Comparison of ENCODE assay signal across 8 cellular contexts in the genomic region with DNA sequence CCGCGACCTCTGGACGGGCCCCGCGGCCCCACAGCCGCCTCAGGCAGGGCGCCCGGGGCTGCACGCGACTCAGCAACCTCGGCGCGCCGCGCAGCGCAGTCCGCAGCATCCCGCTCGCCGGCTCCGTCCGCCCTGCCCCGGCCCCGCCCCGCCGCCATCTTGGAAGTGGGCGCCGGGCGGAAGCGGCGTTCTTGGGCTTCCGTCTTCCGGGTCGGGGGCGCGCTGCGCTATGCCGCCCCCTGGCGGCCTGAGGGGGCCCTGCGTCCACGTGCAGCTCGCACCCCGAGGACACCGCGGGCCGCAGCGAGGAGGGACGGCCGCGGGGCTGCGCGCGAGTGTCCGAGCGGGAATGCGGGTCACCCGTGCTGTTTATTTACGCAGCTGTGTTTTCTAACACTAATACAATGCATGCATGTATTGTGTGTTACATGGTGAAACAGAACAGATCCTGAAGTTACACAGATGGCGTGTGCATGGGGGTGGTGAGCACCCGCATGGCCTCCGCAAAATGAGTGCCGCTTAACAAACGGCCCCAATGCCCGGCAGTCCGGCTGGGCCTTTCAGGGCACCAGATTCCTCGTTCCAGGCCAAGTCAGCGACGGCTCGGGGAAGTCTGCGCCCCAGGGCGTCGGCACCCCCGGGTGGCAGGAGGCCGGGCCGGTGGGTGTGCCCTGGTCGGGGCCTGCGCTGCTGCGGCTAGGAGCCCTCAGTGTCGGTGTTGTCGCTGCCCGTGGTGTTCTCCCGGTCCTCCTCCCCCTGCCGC. TPM values are rescaled to one million over a fixed set of nuclear protein-coding genes. Genes with fewer than 3 reads are reported as not detected.
A peak's percentile ranks its signal among the peaks of the same experiment; 100 is the strongest.
DNase-seq lines count a peak whose midpoint lies in the region; ATAC-seq, FAIRE-seq and TF ChIP-seq lines count a peak whose summit lies in the region.

A gene (minus strand): TSS at position 139 of the 763 bp plus-strand sequence. CDS start 30 bp downstream, at position 109.

- CTCF ChIA-PET in AG04449 (lab: Yijun Ruan, JAX) (interaction anchor here (0.6 to 8.7 kb wide), 25 partner anchors 9 to 89 kb away, joined by 3 to 93 read pairs (median 5); a partner anchor contains a TSS), WTC11 (lab: Charles Lee) (interaction anchor here (0.5 to 3.8 kb wide), 39 partner anchors 7 to 612 kb away, joined by 3 to 41 read pairs (median 4); a partner anchor contains a TSS)

- ATAC-seq in HG03060 (IDR thresholded peaks at IDR 0.05; ENCODE audit: low read depth, unreplicated experiment) (peak; percentile 22), WTC11 (peak; percentile 40)

- H3K4me3 ChIP-seq in AG04449 (ENCODE audit: low read depth, low read length) (peak within 1 kb of the TSS; percentile 77), bronchial epithelial cell (ENCODE audit: low read depth, low read length) (peak within 1 kb of the TSS; percentile 70)

- peaks cover 3% of the 10 kb centered on the region for H3K36me3 ChIP-seq in bronchial epithelial cell (ENCODE audit: control insufficient read depth, insufficient read depth, low read length)

- H3K27me3 Mint-ChIP-seq in WTC11 (ENCODE audit: low read depth), result no peaks in the 10 kb centered on the region

- no peaks in the 10 kb centered on the region for H3K36me3 Mint-ChIP-seq in WTC11

- TF ChIP-seq CTCF in AG04449 (IDR thresholded peaks at IDR 0.05; ENCODE audit: insufficient read depth, low read length, missing control alignments) (peak; percentile 93), WTC11 (IDR thresholded peaks at IDR 0.05) (peak; percentile 96), bronchial epithelial cell (IDR thresholded peaks at IDR 0.05; ENCODE audit: insufficient read depth, low read length, severe bottlenecking) (peak; percentile 90)

- TF ChIP-seq POLR2A in GM18526 (IDR thresholded peaks at IDR 0.05; ENCODE audit: extremely low read depth, insufficient read length), result peak; percentile 76

- POLR2A ChIA-PET in AG04449 (lab: Yijun Ruan, JAX) (interaction anchor here (0.6 to 2.6 kb wide), 7 partner anchors 9 to 1270 kb away, joined by 3 to 15 read pairs (median 7); no protein-coding TSS in a partner anchor), WTC11 (lab: Charles Lee) (interaction anchor here (0.9 to 1.9 kb wide), 6 partner anchors 9 to 50 kb away, joined by 3 to 8 read pairs (median 4); a partner anchor contains a TSS)

- no peaks in the 10 kb centered on the region for H3K9me3 Mint-ChIP-seq in WTC11

- peak within 1 kb of the TSS; percentile 45 for H3K27ac Mint-ChIP-seq in WTC11

- peak; percentile 43 for FAIRE-seq in bronchial epithelial cell (lab: Jason Lieb, UNC)

- DNase-seq in AG04449 (ENCODE audit: low read depth, low spot score), result no peak
- DNase-seq in NCI-H2171 (lab: John Stamatoyannopoulos, UW), result peak; percentile 87
- peak; percentile 87 for DNase-seq in WTC11 (ENCODE audit: low spot score)
- DNase-seq in bronchial epithelial cell (ENCODE audit: low read depth), result peak; percentile 47
- peak; percentile 83 for DNase-seq in inferior parietal cortex (ENCODE audit: extremely low spot score)
- DNase-seq in stimulated activated CD4-positive, alpha-beta T cell treated with anti-CD3 and anti-CD28 coated beads, Interleukin-12 subunit alpha, Interleukin-12 subunit beta, amount 100 ng/mL, for 4 hours, result peak; percentile 83

- H3K4me3 Mint-ChIP-seq in WTC11, result peak within 1 kb of the TSS; percentile 71

- peaks cover 5% of the 10 kb centered on the region for H3K4me1 Mint-ChIP-seq in WTC11

- H3K27me3 ChIP-seq in bronchial epithelial cell (ENCODE audit: control insufficient read depth, insufficient read depth, low read length), result no peaks in the 10 kb centered on the region

TF ChIP-seq in WTC11, 78 proteins besides CTCF, POLR2A, EP300 and RAD21 (continues in another document):
- TF ChIP-seq, protein P1, sequence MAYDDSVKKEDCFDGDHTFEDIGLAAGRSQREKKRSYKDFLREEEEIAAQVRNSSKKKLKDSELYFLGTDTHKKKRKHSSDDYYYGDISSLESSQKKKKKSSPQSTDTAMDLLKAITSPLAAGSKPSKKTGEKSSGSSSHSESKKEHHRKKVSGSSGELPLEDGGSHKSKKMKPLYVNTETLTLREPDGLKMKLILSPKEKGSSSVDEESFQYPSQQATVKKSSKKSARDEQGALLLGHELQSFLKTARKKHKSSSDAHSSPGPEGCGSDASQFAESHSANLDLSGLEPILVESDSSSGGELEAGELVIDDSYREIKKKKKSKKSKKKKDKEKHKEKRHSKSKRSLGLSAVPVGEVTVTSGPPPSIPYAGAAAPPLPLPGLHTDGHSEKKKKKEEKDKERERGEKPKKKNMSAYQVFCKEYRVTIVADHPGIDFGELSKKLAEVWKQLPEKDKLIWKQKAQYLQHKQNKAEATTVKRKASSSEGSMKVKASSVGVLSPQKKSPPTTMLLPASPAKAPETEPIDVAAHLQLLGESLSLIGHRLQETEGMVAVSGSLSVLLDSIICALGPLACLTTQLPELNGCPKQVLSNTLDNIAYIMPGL (CRISPR knock-in tag; IDR thresholded peaks at IDR 0.05), result peak; percentile 63; the same call in 1 of the 2 replicates
- TF ChIP-seq, protein P2, sequence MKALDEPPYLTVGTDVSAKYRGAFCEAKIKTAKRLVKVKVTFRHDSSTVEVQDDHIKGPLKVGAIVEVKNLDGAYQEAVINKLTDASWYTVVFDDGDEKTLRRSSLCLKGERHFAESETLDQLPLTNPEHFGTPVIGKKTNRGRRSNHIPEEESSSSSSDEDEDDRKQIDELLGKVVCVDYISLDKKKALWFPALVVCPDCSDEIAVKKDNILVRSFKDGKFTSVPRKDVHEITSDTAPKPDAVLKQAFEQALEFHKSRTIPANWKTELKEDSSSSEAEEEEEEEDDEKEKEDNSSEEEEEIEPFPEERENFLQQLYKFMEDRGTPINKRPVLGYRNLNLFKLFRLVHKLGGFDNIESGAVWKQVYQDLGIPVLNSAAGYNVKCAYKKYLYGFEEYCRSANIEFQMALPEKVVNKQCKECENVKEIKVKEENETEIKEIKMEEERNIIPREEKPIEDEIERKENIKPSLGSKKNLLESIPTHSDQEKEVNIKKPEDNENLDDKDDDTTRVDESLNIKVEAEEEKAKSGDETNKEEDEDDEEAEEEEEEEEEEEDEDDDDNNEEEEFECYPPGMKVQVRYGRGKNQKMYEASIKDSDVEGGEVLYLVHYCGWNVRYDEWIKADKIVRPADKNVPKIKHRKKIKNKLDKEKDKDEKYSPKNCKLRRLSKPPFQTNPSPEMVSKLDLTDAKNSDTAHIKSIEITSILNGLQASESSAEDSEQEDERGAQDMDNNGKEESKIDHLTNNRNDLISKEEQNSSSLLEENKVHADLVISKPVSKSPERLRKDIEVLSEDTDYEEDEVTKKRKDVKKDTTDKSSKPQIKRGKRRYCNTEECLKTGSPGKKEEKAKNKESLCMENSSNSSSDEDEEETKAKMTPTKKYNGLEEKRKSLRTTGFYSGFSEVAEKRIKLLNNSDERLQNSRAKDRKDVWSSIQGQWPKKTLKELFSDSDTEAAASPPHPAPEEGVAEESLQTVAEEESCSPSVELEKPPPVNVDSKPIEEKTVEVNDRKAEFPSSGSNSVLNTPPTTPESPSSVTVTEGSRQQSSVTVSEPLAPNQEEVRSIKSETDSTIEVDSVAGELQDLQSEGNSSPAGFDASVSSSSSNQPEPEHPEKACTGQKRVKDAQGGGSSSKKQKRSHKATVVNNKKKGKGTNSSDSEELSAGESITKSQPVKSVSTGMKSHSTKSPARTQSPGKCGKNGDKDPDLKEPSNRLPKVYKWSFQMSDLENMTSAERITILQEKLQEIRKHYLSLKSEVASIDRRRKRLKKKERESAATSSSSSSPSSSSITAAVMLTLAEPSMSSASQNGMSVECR (CRISPR knock-in tag; IDR thresholded peaks at IDR 0.05; ENCODE audit: borderline replicate concordance), result peak; percentile 97
- TF ChIP-seq NR1H2 (CRISPR knock-in tag; IDR thresholded peaks at IDR 0.05), result peak; percentile 79; the same call in 1 of the 2 replicates
- no peak for TF ChIP-seq GTF2I (CRISPR knock-in tag; conservative IDR thresholded peaks at IDR 0.05)
- TF ChIP-seq SMAD4 (CRISPR knock-in tag; IDR thresholded peaks at IDR 0.05), result 0 out of 2 replicates have a peak, but pooled peaks have one; percentile 12
- TF ChIP-seq, protein P3, sequence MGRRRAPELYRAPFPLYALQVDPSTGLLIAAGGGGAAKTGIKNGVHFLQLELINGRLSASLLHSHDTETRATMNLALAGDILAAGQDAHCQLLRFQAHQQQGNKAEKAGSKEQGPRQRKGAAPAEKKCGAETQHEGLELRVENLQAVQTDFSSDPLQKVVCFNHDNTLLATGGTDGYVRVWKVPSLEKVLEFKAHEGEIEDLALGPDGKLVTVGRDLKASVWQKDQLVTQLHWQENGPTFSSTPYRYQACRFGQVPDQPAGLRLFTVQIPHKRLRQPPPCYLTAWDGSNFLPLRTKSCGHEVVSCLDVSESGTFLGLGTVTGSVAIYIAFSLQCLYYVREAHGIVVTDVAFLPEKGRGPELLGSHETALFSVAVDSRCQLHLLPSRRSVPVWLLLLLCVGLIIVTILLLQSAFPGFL (CRISPR knock-in tag; IDR thresholded peaks at IDR 0.05; ENCODE audit: borderline replicate concordance), result 0 out of 2 replicates have a peak, but pooled peaks have one; percentile 57
- TF ChIP-seq CREM (CRISPR knock-in tag; IDR thresholded peaks at IDR 0.05), result peak; percentile 79; the same call in 1 of the 2 replicates
- no peak; the same call in 1 of the 2 replicates for TF ChIP-seq OVOL2 (CRISPR knock-in tag; IDR thresholded peaks at IDR 0.05; ENCODE audit: borderline replicate concordance)
- TF ChIP-seq ZBTB21 (CRISPR knock-in tag; IDR thresholded peaks at IDR 0.05; ENCODE audit: borderline replicate concordance), result 0 out of 2 replicates have a peak, but pooled peaks have one; percentile 71
- TF ChIP-seq ZNF138 (CRISPR knock-in tag; conservative IDR thresholded peaks at IDR 0.05), result no peak; the same call in 1 of the 2 replicates
- TF ChIP-seq, protein P4, sequence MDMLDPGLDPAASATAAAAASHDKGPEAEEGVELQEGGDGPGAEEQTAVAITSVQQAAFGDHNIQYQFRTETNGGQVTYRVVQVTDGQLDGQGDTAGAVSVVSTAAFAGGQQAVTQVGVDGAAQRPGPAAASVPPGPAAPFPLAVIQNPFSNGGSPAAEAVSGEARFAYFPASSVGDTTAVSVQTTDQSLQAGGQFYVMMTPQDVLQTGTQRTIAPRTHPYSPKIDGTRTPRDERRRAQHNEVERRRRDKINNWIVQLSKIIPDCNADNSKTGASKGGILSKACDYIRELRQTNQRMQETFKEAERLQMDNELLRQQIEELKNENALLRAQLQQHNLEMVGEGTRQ (CRISPR knock-in tag; IDR thresholded peaks at IDR 0.05), result peak; percentile 71

RNA-seq across cellular contexts. Expression of the gene that starts here (rescaled TPM):
- total RNA-seq in WTC11 (2021) (13.5 to 17.2 TPM (median 15.0 TPM) in 3 replicates), bronchial epithelial cell (14.5 and 17.4 TPM in 2 replicates)
